13 cellular contexts compared by ENCODE assay signal in the genomic region with DNA sequence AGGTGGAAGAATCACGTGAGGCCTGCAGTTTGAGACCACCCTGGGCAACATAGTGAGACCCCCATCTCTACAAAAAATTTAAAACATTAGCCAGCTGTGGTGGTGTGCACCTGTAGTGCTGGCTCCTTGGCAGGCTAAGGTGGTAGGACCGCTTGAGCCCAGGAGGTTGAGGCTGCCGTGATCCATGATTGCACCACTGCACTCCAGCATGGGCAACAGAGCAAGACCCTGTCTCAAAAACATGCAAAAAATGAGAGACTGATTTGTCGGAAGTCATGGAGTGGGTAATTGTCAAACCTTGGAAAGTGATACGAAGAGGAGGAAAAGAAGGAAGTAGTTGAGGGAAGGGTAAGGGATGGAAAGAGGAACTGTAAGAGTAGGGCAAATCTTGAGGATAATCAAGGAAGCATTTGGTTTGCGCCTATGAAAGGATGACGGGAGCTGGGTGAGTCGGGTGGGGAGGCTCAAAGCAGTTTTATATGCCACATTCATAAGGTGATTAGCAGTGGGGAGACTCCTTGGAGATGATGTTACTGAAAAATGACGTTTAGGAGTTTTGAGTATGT.
"Had no signal": no experiment of that assay in that cellular context is flagged by ENCODE, and none has a peak within 500 bp of the region (broad histone marks: within the 10 kb centered on the region; RNA-seq: fewer than 3 reads in every experiment).

No MANE protein-coding gene starts in this region.

- H3K27ac Mint-ChIP-seq: activated CD4-positive, alpha-beta T cell treated with anti-CD3 and anti-CD28 coated beads for 36 hours; activated T-helper 1 cell treated with anti-CD3 and anti-CD28 coated beads, Interleukin-12 subunit alpha, Interleukin-12 subunit beta, Interleukin-2, Interleukin-4 antibody, amounts not matched to agents 30 ng/mL and 10 ng/mL and 1 ng/mL, durations not matched to agents 14 hours and 24 hours and 36 hours had no signal

- H3K9me3 Mint-ChIP-seq: activated T-helper 1 cell treated with anti-CD3 and anti-CD28 coated beads, Interleukin-12 subunit alpha, Interleukin-12 subunit beta, Interleukin-2, Interleukin-4 antibody, amounts not matched to agents 30 ng/mL and 10 ng/mL and 1 ng/mL, durations not matched to agents 14 hours and 24 hours and 36 hours had no signal

- H3K27me3 Mint-ChIP-seq: activated CD4-positive, alpha-beta T cell treated with anti-CD3 and anti-CD28 coated beads for 36 hours had no signal

- H3K4me3 Mint-ChIP-seq: activated CD4-positive, alpha-beta T cell treated with anti-CD3 and anti-CD28 coated beads for 36 hours; activated T-helper 1 cell treated with anti-CD3 and anti-CD28 coated beads, Interleukin-12 subunit alpha, Interleukin-12 subunit beta, Interleukin-2, Interleukin-4 antibody, amounts not matched to agents 30 ng/mL and 10 ng/mL and 1 ng/mL, durations not matched to agents 14 hours and 24 hours and 36 hours had no signal

- ATAC-seq: activated CD4-positive, alpha-beta T cell treated with anti-CD3 and anti-CD28 coated beads for 36 hours; gastroesophageal sphincter; heart right ventricle had no signal

- DNase-seq: activated CD4-positive, alpha-beta T cell treated with anti-CD3 and anti-CD28 coated beads for 36 hours; activated naive CD4-positive, alpha-beta T cell; amniotic stem cell; dorsolateral prefrontal cortex; heart right ventricle; islet precursor cell; midbrain; sigmoid colon; stimulated activated CD4-positive, alpha-beta T cell treated with anti-CD3 and anti-CD28 coated beads, Interleukin-1b, Interleukin-23, amount 100 ng/mL, for 48 hours; T-helper 9 cell; WERI-Rb-1 had no signal
